Comparison of ENCODE assay signal across 1 cellular context in genomic region chr19:48777720-48778119, GRCh38.
TF ChIP-seq lines count a peak whose summit lies in the region.

No MANE protein-coding gene starts in this region.

TF ChIP-seq in H1, 55 proteins besides CTCF, POLR2A, EP300 and RAD21:
- TF ChIP-seq CBX5 (IDR thresholded peaks at IDR 0.05; ENCODE audit: low read depth, low read length): no peak
- TF ChIP-seq TEAD4 (IDR thresholded peaks at IDR 0.05; ENCODE audit: low read depth, low read length): 0 out of 2 replicates have a peak, but pooled peaks have one; percentile 27
- TF ChIP-seq RBBP5 (IDR thresholded peaks at IDR 0.05; ENCODE audit: borderline replicate concordance, low read depth, low read length): no peak
- no peak for TF ChIP-seq POLR2AphosphoS5 (IDR thresholded peaks at IDR 0.05; ENCODE audit: low read depth, low read length)
- TF ChIP-seq E2F6 (IDR thresholded peaks at IDR 0.05): peak; percentile 38; the same call in 1 of the 2 replicates
- 0 out of 2 replicates have a peak, but pooled peaks have one; percentile 34 for TF ChIP-seq MAX (IDR thresholded peaks at IDR 0.05)
- TF ChIP-seq CREB1 (IDR thresholded peaks at IDR 0.05): no peak
TF ChIP-seq in H1: peak in this region for 3.
